27 cellular contexts compared by ENCODE assay signal in genomic region chr11:106047636-106048035, GRCh38.
"Had no signal": no experiment of that assay in that cellular context is flagged by ENCODE, and none has a peak within 500 bp of the region (broad histone marks: within the 10 kb centered on the region; RNA-seq: fewer than 3 reads in every experiment).

No MANE protein-coding gene starts in this region.

- H3K4me3 Mint-ChIP-seq: activated CD8-positive, alpha-beta T cell treated with anti-CD3 and anti-CD28 coated beads, Interleukin-2, amount 10 ng/mL, durations not matched to agents 7 days and 5 days; activated naive CD8-positive, alpha-beta T cell treated with anti-CD3 and anti-CD28 coated beads, Interleukin-2, amount 10 ng/mL, durations not matched to agents 7 days and 5 days; IgD-negative memory B cell; T-helper 17 cell; WTC11 had no signal

- H3K9me3 ChIP-seq: adrenal gland, breast epithelium had no signal

- H3K36me3 Mint-ChIP-seq: activated naive CD8-positive, alpha-beta T cell treated with anti-CD3 and anti-CD28 coated beads, Interleukin-2, amount 10 ng/mL, durations not matched to agents 7 days and 5 days; IgD-negative memory B cell; WTC11 had no signal

- DNase-seq: activated CD4-positive, alpha-beta T cell treated with anti-CD3 and anti-CD28 coated beads for 48 hours; activated CD4-positive, alpha-beta T cell treated with anti-CD3 and anti-CD28 coated beads, Interleukin-2, amount 50 U/mL, for 4 hours; activated CD4-positive, CD25-positive, alpha-beta regulatory T cell treated with anti-CD3 and anti-CD28 coated beads, Interleukin-2, amount 50 U/mL, for 72 hours; activated CD8-positive, alpha-beta memory T cell treated with anti-CD3 and anti-CD28 coated beads, Interleukin-2, amount 50 U/mL, for 48 hours; activated CD8-positive, alpha-beta T cell treated with anti-CD3 and anti-CD28 coated beads, Interleukin-2, amount 10 ng/mL, durations not matched to agents 7 days and 5 days; activated naive CD4-positive, alpha-beta T cell treated with anti-CD3 and anti-CD28 coated beads, Interleukin-2, amount 50 U/mL, for 16 hours; activated naive CD8-positive, alpha-beta T cell treated with anti-CD3 and anti-CD28 coated beads, Interleukin-2, amount 10 ng/mL, durations not matched to agents 7 days and 5 days; activated T-cell treated with anti-CD3 and anti-CD28 coated beads, Interleukin-2, amount 50 U/mL, for 1 hour; adrenal gland; anterior cingulate cortex; KG1; NCI-H1048; NCI-H146; NCI-H2029; NCI-H2107; NCI-H2171 treated with DMSO at 0.1 percent for 48 hours; NCI-H226; NCI-H526; NCI-H82; RPMI8226; T-helper 17 cell; T-helper 9 cell had no signal

- H3K27me3 Mint-ChIP-seq: T-helper 17 cell had no signal

- H3K4me1 Mint-ChIP-seq: activated naive CD8-positive, alpha-beta T cell treated with anti-CD3 and anti-CD28 coated beads, Interleukin-2, amount 10 ng/mL, durations not matched to agents 7 days and 5 days; IgD-negative memory B cell had no signal

- H3K27me3 ChIP-seq: adrenal gland, breast epithelium had no signal

- ATAC-seq: activated CD8-positive, alpha-beta T cell treated with anti-CD3 and anti-CD28 coated beads, Interleukin-2, amount 10 ng/mL, durations not matched to agents 7 days and 5 days; Panc1; Right ventricle myocardium inferior; T-helper 17 cell; WTC11 had no signal

- H3K36me3 ChIP-seq: adrenal gland, breast epithelium had no signal

- H3K27ac Mint-ChIP-seq: activated CD8-positive, alpha-beta T cell treated with anti-CD3 and anti-CD28 coated beads, Interleukin-2, amount 10 ng/mL, durations not matched to agents 7 days and 5 days; activated naive CD8-positive, alpha-beta T cell treated with anti-CD3 and anti-CD28 coated beads, Interleukin-2, amount 10 ng/mL, durations not matched to agents 7 days and 5 days; IgD-negative memory B cell; T-helper 17 cell; WTC11 had no signal

- H3K9me3 Mint-ChIP-seq: activated naive CD8-positive, alpha-beta T cell treated with anti-CD3 and anti-CD28 coated beads, Interleukin-2, amount 10 ng/mL, durations not matched to agents 7 days and 5 days; IgD-negative memory B cell; WTC11 had no signal

- H3K4me1 ChIP-seq: breast epithelium had no signal

- H3K27ac ChIP-seq: adrenal gland, breast epithelium had no signal

- H3K4me3 ChIP-seq: adrenal gland, breast epithelium had no signal
